Comparison of ENCODE assay signal across 16 cellular contexts in genomic region chr2:14137643-14138042, GRCh38.
DNase-seq lines count a peak whose midpoint lies in the region; ATAC-seq, FAIRE-seq and TF ChIP-seq lines count a peak whose summit lies in the region.
"Had no signal": no experiment of that assay in that cellular context is flagged by ENCODE, and none has a peak within 500 bp of the region (broad histone marks: within the 10 kb centered on the region; RNA-seq: fewer than 3 reads in every experiment).

No MANE protein-coding gene starts in this region.

- TF ChIP-seq CTCF in endodermal cell (conservative IDR thresholded peaks at IDR 0.05) (peak; percentile 84), esophagus squamous epithelium (IDR thresholded peaks at IDR 0.05) (peak in 1 of 6 experiments; percentile 10)

- DNase-seq in NCI-H82 (lab: John Stamatoyannopoulos, UW): peak; percentile 23
- no peak for DNase-seq in NCI-H82 treated with DMSO at 0.1 percent for 48 hours (lab: John Stamatoyannopoulos, UW; ENCODE audit: unreplicated experiment)
- peak; percentile 9 for DNase-seq in NT2/D1 (ENCODE audit: low read depth, low spot score)
- peak; percentile 77 for DNase-seq in endodermal cell
- DNase-seq in small intestine: peak; percentile 5
- no peak for DNase-seq in esophagus squamous epithelium (lab: John Stamatoyannopoulos, UW)
- no peak for DNase-seq in activated CD4-positive, alpha-beta T cell treated with anti-CD3 and anti-CD28 coated beads for 1 hour
- DNase-seq: activated CD4-positive, alpha-beta T cell treated with anti-CD3 and anti-CD28 coated beads, Interleukin-2, amount 50 U/mL, for 1 hour; activated effector memory CD4-positive, alpha-beta T cell treated with Interleukin-2 at 50 U/mL for 16 hours; cerebellar nuclear complex; GF-D8; naive B cell; NCI-H2227 treated with DMSO at 0.1 percent for 48 hours; stimulated activated CD8-positive, alpha-beta memory T cell treated with anti-CD3 and anti-CD28 coated beads, Interleukin-4, amount 100 ng/mL, for 48 hours had no signal

- TF ChIP-seq POLR2A in esophagus squamous epithelium (IDR thresholded peaks at IDR 0.05): no peak

- H3K27me3 Mint-ChIP-seq in endodermal cell (ENCODE audit: insufficient read depth): no peaks in the 10 kb centered on the region
- H3K27me3 Mint-ChIP-seq: naive B cell had no signal

- H3K9ac ChIP-seq in NT2/D1 (ENCODE audit: insufficient read length, low read depth) (no peak overlapping the region), endodermal cell (ENCODE audit: extremely low read depth, low read length, poor library complexity, severe bottlenecking) (no peak overlapping the region)

- no peak for ATAC-seq in HG02610 (IDR thresholded peaks at IDR 0.05; ENCODE audit: unreplicated experiment)

- no peaks in the 10 kb centered on the region; the same call in 1 of the 2 replicates for H3K9me3 ChIP-seq in NT2/D1 (ENCODE audit: insufficient read depth, low read length)
- no peaks in the 10 kb centered on the region for H3K9me3 ChIP-seq in endodermal cell (ENCODE audit: control insufficient read depth, low read length)
- H3K9me3 ChIP-seq in small intestine (ENCODE audit: control insufficient read depth, low read depth): no peaks in the 10 kb centered on the region
- H3K9me3 ChIP-seq in esophagus squamous epithelium: no peaks in the 10 kb centered on the region

- no peaks in the 10 kb centered on the region for H3K9me3 Mint-ChIP-seq in endodermal cell

- H3K4me3 Mint-ChIP-seq in endodermal cell: peak overlapping the region; percentile 56
- H3K4me3 Mint-ChIP-seq: naive B cell had no signal

- H3K27me3 ChIP-seq in NT2/D1 (ENCODE audit: insufficient read depth, insufficient read length) (no peaks in the 10 kb centered on the region), endodermal cell (ENCODE audit: control insufficient read depth, insufficient read depth, low read length, poor library complexity, severe bottlenecking) (no peaks in the 10 kb centered on the region), small intestine (ENCODE audit: control insufficient read depth in 2 of 2, insufficient read depth in 2 of 2, low read length in 2 of 2) (no peaks in the 10 kb centered on the region), esophagus squamous epithelium (no peaks in the 10 kb centered on the region)

- 67 to 68% methylated on average over 1 to 2 of the region's 2 CpGs for WGBS in endodermal cell (ENCODE audit: insufficient coverage in 1 of 2, insufficient read length in 1 of 2), 2 experiments
- 47 to 72% (median 52%) methylated on average over 2 of the region's 2 CpGs for WGBS in small intestine, 3 donors
- WGBS in esophagus squamous epithelium, 2 donors: 45 to 67% methylated on average over 2 of the region's 2 CpGs

- H3K4me1 ChIP-seq in NT2/D1 (ENCODE audit: insufficient read depth, insufficient read length): no peaks in the 10 kb centered on the region
- no peaks in the 10 kb centered on the region for H3K4me1 ChIP-seq in endodermal cell (ENCODE audit: control insufficient read depth, insufficient read depth, low read length)
- no peaks in the 10 kb centered on the region for H3K4me1 ChIP-seq in small intestine (ENCODE audit: control insufficient read depth in 2 of 2, insufficient read depth in 1 of 2, low read depth in 1 of 2, low read length in 1 of 2)
- H3K4me1 ChIP-seq in esophagus squamous epithelium: no peaks in the 10 kb centered on the region

- H3K27ac Mint-ChIP-seq in endodermal cell: no peak overlapping the region
- H3K27ac Mint-ChIP-seq: naive B cell had no signal

- H3K27ac ChIP-seq in endodermal cell (ENCODE audit: low read depth, low read length) (no peak overlapping the region), small intestine (ENCODE audit: low read depth in 1 of 2, low read length in 1 of 2) (no peak overlapping the region), esophagus squamous epithelium (no peak overlapping the region)

- intact Hi-C loops in esophagus squamous epithelium (cut with DNase I): no loop called here

- H3K4me3 ChIP-seq in NT2/D1 (ENCODE audit: insufficient read length, low read depth) (no peak overlapping the region), endodermal cell (ENCODE audit: low read length) (no peak overlapping the region), small intestine (ENCODE audit: low read depth in 1 of 2, low read length in 2 of 2) (no peak overlapping the region), esophagus squamous epithelium (no peak overlapping the region)

- H3K36me3 Mint-ChIP-seq in endodermal cell (ENCODE audit: low read depth): no peaks in the 10 kb centered on the region
- H3K36me3 Mint-ChIP-seq: naive B cell had no signal

- FAIRE-seq in small intestine (lab: Jason Lieb, UNC): no peak
- FAIRE-seq: urothelium cell line had no signal

- H3K36me3 ChIP-seq in NT2/D1 (ENCODE audit: insufficient read depth, insufficient read length, low read length): no peaks in the 10 kb centered on the region
- no peaks in the 10 kb centered on the region for H3K36me3 ChIP-seq in endodermal cell (ENCODE audit: control insufficient read depth, insufficient read depth, low read length)
- no peaks in the 10 kb centered on the region for H3K36me3 ChIP-seq in small intestine (ENCODE audit: control insufficient read depth in 2 of 2, insufficient read depth in 2 of 2, low read length in 2 of 2)
- H3K36me3 ChIP-seq in esophagus squamous epithelium: no peaks in the 10 kb centered on the region

- H3K4me1 Mint-ChIP-seq in endodermal cell: peaks cover 9% of the 10 kb centered on the region
- H3K4me1 Mint-ChIP-seq: naive B cell had no signal

Comparison
In these comparisons a context has a peak if more than half of its experiments do, and no peak if none do; other contexts are left out.
1. DNase-seq: peak in NCI-H82 (single experiment), NT2/D1 (single experiment), endodermal cell (single experiment) and small intestine (single experiment); none in NCI-H82 treated with DMSO at 0.1 percent for 48 hours (single experiment), esophagus squamous epithelium (single experiment) and activated CD4-positive, alpha-beta T cell treated with anti-CD3 and anti-CD28 coated beads for 1 hour (single experiment).